8 cellular contexts compared by ENCODE assay signal in genomic region chr11:1559103-1559951, GRCh38. TPM values are rescaled to one million over a fixed set of nuclear protein-coding genes. Genes with fewer than 3 reads are reported as not detected.
A peak's percentile ranks its signal among the peaks of the same experiment; 100 is the strongest.
DNase-seq lines count a peak whose midpoint lies in the region; ATAC-seq lines count a peak whose summit lies in the region.

No MANE protein-coding gene starts in this region.

- WGBS in trophoblast cell (ENCODE audit: extremely low coverage, insufficient coverage, insufficient read length): no CpG with 5 or more reads among the region's 30 CpGs

- H3K14ac ChIP-seq in trophoblast cell (ENCODE audit: low read length): no peak overlapping the region

- H3K79me2 ChIP-seq in trophoblast cell (ENCODE audit: control insufficient read depth, insufficient read depth, low read length, poor library complexity): no peaks in the 10 kb centered on the region

- intact Hi-C loops in posterior cingulate gyrus (cut with DNase I): no loop called here

- no peak overlapping the region for H4K8ac ChIP-seq in trophoblast cell (ENCODE audit: low read depth, low read length)

- H3K4me3 ChIP-seq in trophoblast cell (ENCODE audit: low read depth, low read length): no peak overlapping the region

- no peaks in the 10 kb centered on the region for H3K79me1 ChIP-seq in trophoblast cell (ENCODE audit: low read length)

- H3K27ac ChIP-seq in trophoblast cell (ENCODE audit: low read depth, low read length): no peak overlapping the region

- no peak overlapping the region for H2BK120ac ChIP-seq in trophoblast cell (ENCODE audit: insufficient read depth, low read length, poor library complexity)

- no peak overlapping the region for H3K18ac ChIP-seq in trophoblast cell (ENCODE audit: low read length)

- H3K36me3 Mint-ChIP-seq in T-helper 17 cell (ENCODE audit: low read depth): peaks cover 2% of the 10 kb centered on the region

- H3K36me3 ChIP-seq in trophoblast cell (ENCODE audit: control insufficient read depth in 1 of 2, insufficient read depth in 2 of 2, low read length in 2 of 2): peaks cover 72 to 75% of the 10 kb centered on the region in 2 experiments

- H3K4ac ChIP-seq in trophoblast cell (ENCODE audit: low read depth, low read length): no peak overlapping the region

- no peak overlapping the region for H2BK12ac ChIP-seq in trophoblast cell (ENCODE audit: low read length)

- no peak overlapping the region for H4K91ac ChIP-seq in trophoblast cell (ENCODE audit: low read depth, low read length)

- H3K4me1 Mint-ChIP-seq in T-helper 17 cell: peaks cover 2% of the 10 kb centered on the region

- no peak overlapping the region for H2BK5ac ChIP-seq in trophoblast cell (ENCODE audit: low read depth, low read length, poor library complexity)

- ATAC-seq in T-helper 17 cell (peak; percentile 13), HG02678 (IDR thresholded peaks at IDR 0.05; ENCODE audit: unreplicated experiment) (no peak), GM19467 (IDR thresholded peaks at IDR 0.05; ENCODE audit: unreplicated experiment) (no peak)

- no peak overlapping the region for H2AK5ac ChIP-seq in trophoblast cell (ENCODE audit: low read length)

- no peak overlapping the region for H3K4me2 ChIP-seq in trophoblast cell (ENCODE audit: low read length)

- no peak overlapping the region for H3K9ac ChIP-seq in trophoblast cell (ENCODE audit: low read length)

- H4K12ac ChIP-seq in trophoblast cell (ENCODE audit: low read depth, low read length): no peak overlapping the region

- H3K9me3 ChIP-seq in T-helper 17 cell (ENCODE audit: control insufficient read depth, low read length, poor library complexity, severe bottlenecking) (no peaks in the 10 kb centered on the region), trophoblast cell (ENCODE audit: insufficient read depth, low read depth, low read length) (peaks cover 7% of the 10 kb centered on the region)

- H2AFZ ChIP-seq in trophoblast cell (ENCODE audit: insufficient read depth, low read length, poor library complexity): no peak overlapping the region

- H3K27me3 Mint-ChIP-seq in T-helper 17 cell: no peaks in the 10 kb centered on the region

- DNase-seq in GOT3 (lab: John Stamatoyannopoulos, UW) (peak; percentile 35), T-helper 17 cell (no peak), glomerular visceral epithelial cell (ENCODE audit: extremely low spot score) (peak; percentile 97), posterior cingulate gyrus (peak; percentile 86 to 99 (median 92)), trophoblast cell (no peak), COLO829 (ENCODE audit: low spot score) (no peak)

- H3K4me1 ChIP-seq in trophoblast cell (ENCODE audit: control insufficient read depth in 1 of 2, insufficient read depth in 2 of 2, low read length in 2 of 2): peaks cover 0 to 2% of the 10 kb centered on the region in 2 experiments

- H3K27me3 ChIP-seq in trophoblast cell (ENCODE audit: insufficient read depth, low read length): no peaks in the 10 kb centered on the region

- H3K4me3 Mint-ChIP-seq in T-helper 17 cell: peak overlapping the region; percentile 39

- H3K27ac Mint-ChIP-seq in T-helper 17 cell: no peak overlapping the region

- H3K23ac ChIP-seq in trophoblast cell (ENCODE audit: low read length): no peak overlapping the region

RNA-seq across cellular contexts. Expression of gene DUSP8, which starts 12.7 kb away (rescaled TPM):
- total RNA-seq in T-helper 17 cell: 10 to 100 TPM; 79.5 to 90.1 TPM
- polyA plus RNA-seq in trophoblast cell (2013): 29.7 and 31.2 TPM in 2 replicates

RNA-seq across cellular contexts. Expression of gene KRTAP5-1, which starts 25.8 kb away (rescaled TPM):
- total RNA-seq in T-helper 17 cell: not detected
- not detected in 2 replicates for polyA plus RNA-seq in trophoblast cell (2013)

RNA-seq across cellular contexts. Expression of gene KRTAP5-2, which starts 38.8 kb away (rescaled TPM):
- total RNA-seq in T-helper 17 cell: not detected
- polyA plus RNA-seq in trophoblast cell (2013): not detected in 2 replicates

RNA-seq across cellular contexts. Expression of gene KRTAP5-3, which starts 48.9 kb away (rescaled TPM):
- total RNA-seq in T-helper 17 cell: not detected
- polyA plus RNA-seq in trophoblast cell (2013): not detected in 2 replicates

Comparison
In these comparisons a context has a peak if more than half of its experiments do, and no peak if none do; other contexts are left out.
1. DNase-seq: peak in GOT3 (single experiment), glomerular visceral epithelial cell (single experiment) and posterior cingulate gyrus (10 of 10); none in T-helper 17 cell (0 of 3), trophoblast cell (0 of 2) and COLO829 (single experiment).